ENCODE assay signal across 13 cellular contexts in the genomic region with DNA sequence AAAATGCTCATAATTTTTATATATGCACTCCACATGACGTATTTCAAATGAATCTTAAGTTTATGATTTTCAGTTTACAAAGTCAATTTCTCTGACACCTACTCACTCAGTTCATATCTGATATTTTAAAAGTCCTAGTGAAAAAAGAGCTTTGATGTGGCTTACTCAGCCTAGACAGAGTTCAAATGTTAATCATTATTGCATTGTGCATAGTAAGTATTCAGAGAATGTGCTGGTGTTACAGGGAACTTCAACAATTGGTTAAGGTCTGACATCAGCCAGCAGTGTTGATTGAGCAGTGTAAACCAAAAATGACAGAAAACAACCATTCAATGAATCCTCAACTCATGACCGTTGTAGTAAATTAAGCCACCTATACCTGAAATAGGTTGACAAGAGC.
DNase-seq lines count a peak whose midpoint lies in the region; ATAC-seq, FAIRE-seq and TF ChIP-seq lines count a peak whose summit lies in the region.
"Had no signal": no experiment of that assay in that cellular context is flagged by ENCODE, and none has a peak within 500 bp of the region (broad histone marks: within the 10 kb centered on the region; RNA-seq: fewer than 3 reads in every experiment).

No MANE protein-coding gene starts in this region.

- H3K9me3 ChIP-seq in kidney (ENCODE audit: control insufficient read depth in 1 of 2, low read length in 2 of 2), result no peaks in the 10 kb centered on the region

- peak; percentile 78 for FAIRE-seq in kidney (lab: Jason Lieb, UNC)

- no peak for TF ChIP-seq CTCF in GM20000 (IDR thresholded peaks at IDR 0.05; ENCODE audit: extremely low read depth, missing control alignments)
- TF ChIP-seq CTCF in WTC11 (IDR thresholded peaks at IDR 0.05), result no peak
- TF ChIP-seq CTCF in kidney (IDR thresholded peaks at IDR 0.05; ENCODE audit: borderline replicate concordance, extremely low read depth, insufficient read depth), result no peak

- H3K4me3 ChIP-seq in kidney (ENCODE audit: low read length in 2 of 2), result no peak overlapping the region

- H3K4me1 ChIP-seq in kidney (ENCODE audit: control insufficient read depth in 1 of 2, insufficient read depth in 1 of 2, low read depth in 1 of 2, low read length in 2 of 2), result no peaks in the 10 kb centered on the region
- H3K4me1 ChIP-seq: parathyroid adenoma had no signal

- no peak overlapping the region for H3K27ac ChIP-seq in kidney (ENCODE audit: low read depth in 2 of 2, low read length in 2 of 2)
- H3K27ac ChIP-seq: parathyroid adenoma had no signal

- ATAC-seq in WTC11, result no peak
- no peak for ATAC-seq in HG03039 (IDR thresholded peaks at IDR 0.05; ENCODE audit: unreplicated experiment)

- H3K9ac ChIP-seq in kidney (ENCODE audit: low read length in 2 of 2), result no peak overlapping the region
- H3K9ac ChIP-seq: parathyroid adenoma had no signal

- CTCF ChIA-PET in WTC11 (lab: Charles Lee), result interaction anchor here (0.6 kb wide), 1 partner anchor 89 kb away, joined by 4 read pairs; no protein-coding TSS in a partner anchor

- peaks cover 10% of the 10 kb centered on the region for H3K4me1 Mint-ChIP-seq in WTC11

- DNase-seq in AG08395 (ENCODE audit: low spot score) (peak; percentile 48), GM20000 (ENCODE audit: low spot score) (peak; percentile 35), WTC11 (ENCODE audit: low spot score) (no peak), kidney (no peak), MV-4-11 (lab: John Stamatoyannopoulos, UW) (no peak), NCI-H2107 treated with DMSO at 0.1 percent for 48 hours (lab: John Stamatoyannopoulos, UW; ENCODE audit: unreplicated experiment) (no peak), OCI-M1 (lab: John Stamatoyannopoulos, UW) (no peak)
- DNase-seq: activated T-cell treated with anti-CD3 and anti-CD28 coated beads for 4 hours, AML-193, KG1, NCI-H774 had no signal

- H3K36me3 ChIP-seq in kidney (ENCODE audit: control insufficient read depth in 1 of 2, insufficient read depth in 2 of 2, low read length in 2 of 2), result no peaks in the 10 kb centered on the region

- POLR2A ChIA-PET in WTC11 (lab: Charles Lee), result no interaction called here

- peaks cover 8% of the 10 kb centered on the region for H3K9me3 Mint-ChIP-seq in WTC11

- H3K4me3 Mint-ChIP-seq in WTC11, result no peak overlapping the region

- no peak overlapping the region for H3K27ac Mint-ChIP-seq in WTC11

- intact Hi-C loops in kidney (cut with DNase I), result no loop called here

- no peaks in the 10 kb centered on the region for H3K27me3 Mint-ChIP-seq in WTC11 (ENCODE audit: low read depth)

- peaks cover 5% of the 10 kb centered on the region for H3K36me3 Mint-ChIP-seq in WTC11

TF ChIP-seq in WTC11, 78 proteins besides CTCF, POLR2A, EP300 and RAD21:
- TF ChIP-seq JUN (CRISPR knock-in tag; IDR thresholded peaks at IDR 0.05), result no peak
- peak; percentile 38; the same call in 1 of the 2 replicates for TF ChIP-seq GABPB1 (CRISPR knock-in tag; IDR thresholded peaks at IDR 0.05)

Comparison
In these comparisons a context has a peak if more than half of its experiments do, and no peak if none do; other contexts are left out.
1. DNase-seq: peak in AG08395 (single experiment) and GM20000 (single experiment); none in WTC11 (single experiment), kidney (single experiment), MV-4-11 (single experiment), NCI-H2107 treated with DMSO at 0.1 percent for 48 hours (single experiment) and OCI-M1 (single experiment).